Comparison of ENCODE assay signal across 25 cellular contexts in genomic region chr7:37187179-37187578, GRCh38.
"Had no signal": no experiment of that assay in that cellular context is flagged by ENCODE, and none has a peak within 500 bp of the region (broad histone marks: within the 10 kb centered on the region; RNA-seq: fewer than 3 reads in every experiment).

No MANE protein-coding gene starts in this region.

- H3K27me3 Mint-ChIP-seq: activated CD8-positive, alpha-beta T cell treated with anti-CD3 and anti-CD28 coated beads for 36 hours; activated naive CD4-positive, alpha-beta T cell treated with anti-CD3 and anti-CD28 coated beads, Interleukin-2, amount 10 ng/mL, durations not matched to agents 7 days and 5 days had no signal

- H3K4me3 Mint-ChIP-seq: activated CD8-positive, alpha-beta T cell treated with anti-CD3 and anti-CD28 coated beads for 36 hours; activated naive CD4-positive, alpha-beta T cell treated with anti-CD3 and anti-CD28 coated beads, Interleukin-2, amount 10 ng/mL, durations not matched to agents 7 days and 5 days; activated T-helper 1 cell treated with anti-CD3 and anti-CD28 coated beads, Interleukin-12 subunit alpha, Interleukin-12 subunit beta, Interleukin-2, Interleukin-4 antibody, amounts not matched to agents 30 ng/mL and 10 ng/mL and 1 ng/mL, durations not matched to agents 14 hours and 24 hours and 36 hours; T-helper 1 cell treated with Interleukin-12 subunit alpha and Interleukin-12 subunit beta and Interleukin-4 antibody, amounts not matched to agents 30 μg/mL and 1 μg/mL, for 36 hours; WTC11 had no signal

- H3K27ac ChIP-seq: ascending aorta, body of pancreas, coronary artery, Peyer's patch had no signal

- H3K4me3 ChIP-seq: ascending aorta, body of pancreas, coronary artery, Peyer's patch had no signal

- ATAC-seq: activated CD8-positive, alpha-beta T cell treated with anti-CD3 and anti-CD28 coated beads for 36 hours; body of pancreas; WTC11 had no signal

- DNase-seq: activated CD4-positive, CD25-positive, alpha-beta regulatory T cell treated with anti-CD3 and anti-CD28 coated beads, Interleukin-2, amount 50 U/mL, for 72 hours; activated CD8-positive, alpha-beta memory T cell treated with anti-CD3 and anti-CD28 coated beads, Interleukin-2, amount 50 U/mL, for 4 hours; activated CD8-positive, alpha-beta T cell treated with anti-CD3 and anti-CD28 coated beads for 36 hours; activated gamma-delta T cell; activated naive CD4-positive, alpha-beta T cell treated with anti-CD3 and anti-CD28 coated beads, Interleukin-2, amount 10 ng/mL, durations not matched to agents 7 days and 5 days; amniotic stem cell; body of pancreas; central memory CD4-positive, alpha-beta T cell; IMR-90; Kasumi-1; KBM-7; NCI-H1092 treated with DMSO at 0.1 percent for 48 hours; NCI-H1436 treated with DMSO at 0.1 percent for 48 hours; NCI-H187; NCI-H345; NCI-H510A; NCI-H526 treated with DMSO at 0.1 percent for 48 hours; Peyer's patch; SHP77; T-helper 9 cell had no signal

- H3K36me3 ChIP-seq: ascending aorta had no signal

- H3K4me1 ChIP-seq: ascending aorta, Peyer's patch had no signal

- H3K9me3 ChIP-seq: ascending aorta, body of pancreas, Peyer's patch had no signal

- H3K9me3 Mint-ChIP-seq: activated CD8-positive, alpha-beta T cell treated with anti-CD3 and anti-CD28 coated beads for 36 hours; activated naive CD4-positive, alpha-beta T cell treated with anti-CD3 and anti-CD28 coated beads, Interleukin-2, amount 10 ng/mL, durations not matched to agents 7 days and 5 days; activated T-helper 1 cell treated with anti-CD3 and anti-CD28 coated beads, Interleukin-12 subunit alpha, Interleukin-12 subunit beta, Interleukin-2, Interleukin-4 antibody, amounts not matched to agents 30 ng/mL and 10 ng/mL and 1 ng/mL, durations not matched to agents 14 hours and 24 hours and 36 hours; T-helper 1 cell treated with Interleukin-12 subunit alpha and Interleukin-12 subunit beta and Interleukin-4 antibody, amounts not matched to agents 30 μg/mL and 1 μg/mL, for 36 hours; WTC11 had no signal

- H3K27ac Mint-ChIP-seq: activated CD8-positive, alpha-beta T cell treated with anti-CD3 and anti-CD28 coated beads for 36 hours; activated naive CD4-positive, alpha-beta T cell treated with anti-CD3 and anti-CD28 coated beads, Interleukin-2, amount 10 ng/mL, durations not matched to agents 7 days and 5 days; activated T-helper 1 cell treated with anti-CD3 and anti-CD28 coated beads, Interleukin-12 subunit alpha, Interleukin-12 subunit beta, Interleukin-2, Interleukin-4 antibody, amounts not matched to agents 30 ng/mL and 10 ng/mL and 1 ng/mL, durations not matched to agents 14 hours and 24 hours and 36 hours; T-helper 1 cell treated with Interleukin-12 subunit alpha and Interleukin-12 subunit beta and Interleukin-4 antibody, amounts not matched to agents 30 μg/mL and 1 μg/mL, for 36 hours; WTC11 had no signal

- H3K36me3 Mint-ChIP-seq: WTC11 had no signal
